ENCODE assay signal across 15 cellular contexts in the genomic region with DNA sequence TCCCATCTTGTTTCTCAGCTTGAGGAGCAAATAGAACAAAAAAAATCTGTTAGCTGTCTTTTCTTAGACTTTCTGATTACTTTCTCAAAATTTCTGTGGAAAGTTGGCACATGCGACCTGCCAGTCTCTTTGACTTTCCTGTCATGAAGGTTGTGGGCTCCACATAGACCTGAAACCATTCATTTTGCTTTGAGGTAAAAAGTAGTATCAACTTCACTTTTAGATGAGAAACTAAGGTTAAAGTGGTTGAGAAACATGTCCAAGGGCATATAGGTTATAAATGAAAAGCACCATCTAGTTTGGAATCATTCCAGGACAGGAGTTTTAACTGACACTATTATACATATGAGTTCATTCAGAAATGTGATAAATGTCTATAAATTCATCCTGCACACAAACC. TPM values are rescaled to one million over a fixed set of nuclear protein-coding genes. Genes with fewer than 3 reads are reported as not detected.
DNase-seq lines count a peak whose midpoint lies in the region; ATAC-seq and TF ChIP-seq lines count a peak whose summit lies in the region.
"Had no signal": no experiment of that assay in that cellular context is flagged by ENCODE, and none has a peak within 500 bp of the region (broad histone marks: within the 10 kb centered on the region; RNA-seq: fewer than 3 reads in every experiment).

No MANE protein-coding gene starts in this region.

- H3K9me3 Mint-ChIP-seq in activated B cell treated with CpG ODN at 0.5 μM for 24 hours (no peaks in the 10 kb centered on the region), Caco-2 (ENCODE audit: unreplicated experiment) (no peaks in the 10 kb centered on the region)
- H3K9me3 Mint-ChIP-seq: neural crest cell had no signal

- H3K4me3 Mint-ChIP-seq in activated B cell treated with CpG ODN at 0.5 μM for 24 hours = no peak overlapping the region
- H3K4me3 Mint-ChIP-seq in Caco-2 (ENCODE audit: unreplicated experiment) = no peak overlapping the region
- H3K4me3 Mint-ChIP-seq: neural crest cell had no signal

- CTCF ChIA-PET in activated B cell treated with CpG ODN at 0.5 μM for 24 hours (lab: Charles Lee) (no interaction called here), Caco-2 (lab: Charles Lee) (no interaction called here)

- peak overlapping the region; percentile 25 for H3K27ac Mint-ChIP-seq in activated B cell treated with CpG ODN at 0.5 μM for 24 hours
- no peak overlapping the region for H3K27ac Mint-ChIP-seq in Caco-2 (ENCODE audit: unreplicated experiment)

- H3K27me3 ChIP-seq in Caco-2 (replicated peaks; ENCODE audit: control insufficient read depth, insufficient read depth, low read length) = no peaks in the 10 kb centered on the region
- H3K27me3 ChIP-seq: foreskin keratinocyte, spleen had no signal

- no peak for DNase-seq in activated B cell treated with CpG ODN at 0.5 μM for 24 hours
- DNase-seq in Caco-2 = no peak
- no peak for DNase-seq in posterior vena cava (ENCODE audit: low spot score)
- no peak for DNase-seq in NCI-H146 treated with DMSO at 0.1 percent for 48 hours (lab: John Stamatoyannopoulos, UW; ENCODE audit: unreplicated experiment)
- DNase-seq in superior temporal gyrus (ENCODE audit: extremely low spot score) = no peak
- DNase-seq: amygdala; foreskin keratinocyte; NCI-H524; SHP77; spleen; stimulated activated CD8-positive, alpha-beta memory T cell treated with anti-CD3 and anti-CD28 coated beads, Interleukin-4, amount 100 ng/mL, for 48 hours had no signal

- ATAC-seq in GM18498 (IDR thresholded peaks at IDR 0.05; ENCODE audit: unreplicated experiment) (peak; percentile 71), GM18909 (IDR thresholded peaks at IDR 0.05; ENCODE audit: poor library complexity, unreplicated experiment) (peak; percentile 65), HG02798 (IDR thresholded peaks at IDR 0.05; ENCODE audit: poor library complexity, unreplicated experiment) (peak; percentile 49), activated B cell treated with CpG ODN at 0.5 μM for 24 hours (ENCODE audit: low read depth) (no peak)
- ATAC-seq: foreskin keratinocyte had no signal

- H3K36me3 ChIP-seq in Caco-2 (ENCODE audit: control insufficient read depth, insufficient read depth, low read length) = no peaks in the 10 kb centered on the region

- intact Hi-C loops in activated B cell treated with CpG ODN at 0.5 μM for 24 hours (cut with micrococcal nuclease) (no loop called here), Caco-2 (cut with micrococcal nuclease; ENCODE audit: unreplicated experiment) (no loop called here), posterior vena cava (cut with DNase I) (no loop called here)

- POLR2A ChIA-PET in activated B cell treated with CpG ODN at 0.5 μM for 24 hours (lab: Charles Lee) = interaction anchor here (7.0 kb wide), 1 partner anchor 41 kb away, joined by 153 read pairs; the partner anchor contains the start of gene ST8SIA4
- POLR2A ChIA-PET in Caco-2 (lab: Charles Lee) = no interaction called here

- H3K27me3 Mint-ChIP-seq in activated B cell treated with CpG ODN at 0.5 μM for 24 hours = no peaks in the 10 kb centered on the region
- no peaks in the 10 kb centered on the region for H3K27me3 Mint-ChIP-seq in Caco-2 (ENCODE audit: insufficient read depth, unreplicated experiment)

- TF ChIP-seq CTCF in activated B cell treated with CpG ODN at 0.5 μM for 24 hours (IDR thresholded peaks at IDR 0.05) (no peak), Caco-2 (IDR thresholded peaks at IDR 0.05; ENCODE audit: insufficient read depth in 1 of 2, low read depth in 1 of 2, low read length in 1 of 2, severe bottlenecking in 1 of 2, unreplicated experiment in 1 of 2) (no peak)

- peaks cover 52% of the 10 kb centered on the region for H3K4me1 Mint-ChIP-seq in activated B cell treated with CpG ODN at 0.5 μM for 24 hours
- H3K4me1 Mint-ChIP-seq in Caco-2 (ENCODE audit: low read depth, unreplicated experiment) = peaks cover 5% of the 10 kb centered on the region
- H3K4me1 Mint-ChIP-seq: neural crest cell had no signal

- H3K36me3 Mint-ChIP-seq in activated B cell treated with CpG ODN at 0.5 μM for 24 hours (ENCODE audit: low read depth) = peaks cover 53% of the 10 kb centered on the region
- H3K36me3 Mint-ChIP-seq in Caco-2 (ENCODE audit: insufficient read depth, unreplicated experiment) = no peaks in the 10 kb centered on the region

- no peak overlapping the region for H3K4me3 ChIP-seq in Caco-2 (ENCODE audit: low read depth, low read length)
- H3K4me3 ChIP-seq: spleen had no signal

- BruUV-seq in Caco-2 (replicated peaks; lab: Mats Ljungman, UMichigan) = no TSS peak

- H3K9me3 ChIP-seq in Caco-2 = no peaks in the 10 kb centered on the region
- H3K9me3 ChIP-seq: spleen had no signal

- H3K4me1 ChIP-seq in Caco-2 = peaks cover 4% of the 10 kb centered on the region; the same call in 1 of the 2 replicates
- H3K4me1 ChIP-seq: foreskin keratinocyte had no signal

RNA-seq across cellular contexts. Expression of gene ST8SIA4, which starts 42.7 kb away (rescaled TPM):
- total RNA-seq in activated B cell treated with CpG ODN at 0.5 μM for 24 hours = 105 and 125 TPM in 2 replicates
- 0.61 and 0.72 TPM in 2 replicates for total RNA-seq in Caco-2 (2022)
- total RNA-seq in posterior vena cava = 10 to 100 TPM in 1 of 2 donors, 1 to 10 TPM in 1; 5.6 to 13.6 TPM
